In the genomic region with DNA sequence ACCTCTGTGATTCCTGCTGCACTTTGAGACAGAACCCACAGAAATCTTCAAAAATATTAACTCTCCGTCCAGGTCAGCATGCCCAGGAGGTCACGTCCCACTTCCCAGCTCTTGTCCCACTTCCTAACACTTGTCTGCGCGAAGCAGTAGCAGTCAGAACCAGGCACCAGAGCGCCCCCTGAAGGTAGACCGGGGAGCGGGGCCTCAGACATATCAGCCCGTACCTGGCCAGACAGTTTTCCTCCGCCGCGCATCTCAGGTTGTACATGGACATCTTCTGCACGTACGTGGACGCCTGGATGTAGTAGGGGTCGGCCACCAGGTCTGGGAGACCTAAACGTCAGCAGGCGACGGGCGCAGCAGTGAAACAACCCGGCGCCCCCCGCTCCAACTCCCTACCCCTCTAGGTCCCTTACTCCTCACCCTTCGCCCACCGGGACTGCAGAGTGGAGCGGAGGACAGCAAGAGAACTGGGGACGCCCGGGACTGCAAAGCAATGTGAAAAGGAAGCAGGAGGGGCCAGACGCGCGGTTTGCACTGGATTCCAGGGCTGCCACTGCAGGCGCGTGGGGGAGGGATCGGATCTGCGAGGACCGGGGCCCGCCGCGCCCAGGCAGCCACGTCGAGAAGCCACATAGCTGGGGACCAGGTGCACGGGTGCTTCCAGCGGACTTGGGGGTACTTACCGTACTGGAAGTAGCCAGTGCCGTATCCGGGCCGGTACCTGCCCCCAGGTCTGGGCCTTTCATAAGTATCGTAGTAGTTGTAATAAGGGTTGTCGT, we compare ENCODE assay signal across 8 cellular contexts. TPM values are rescaled to one million over a fixed set of nuclear protein-coding genes. Genes with fewer than 3 reads are reported as not detected.
DNase-seq lines count a peak whose midpoint lies in the region; ATAC-seq and TF ChIP-seq lines count a peak whose summit lies in the region.

No MANE protein-coding gene starts in this region.

- CTCF ChIA-PET in activated B cell treated with CpG ODN at 0.5 μM for 24 hours (lab: Charles Lee), result no interaction called here

- intact Hi-C loops in activated B cell treated with CpG ODN at 0.5 μM for 24 hours (cut with micrococcal nuclease), result no loop called here

- H3K36me3 Mint-ChIP-seq in activated B cell treated with CpG ODN at 0.5 μM for 24 hours (ENCODE audit: low read depth) (no peaks in the 10 kb centered on the region), mesothelial cell of epicardium (no peaks in the 10 kb centered on the region)

- H3K9me3 Mint-ChIP-seq in activated B cell treated with CpG ODN at 0.5 μM for 24 hours, result no peaks in the 10 kb centered on the region
- H3K9me3 Mint-ChIP-seq in mesothelial cell of epicardium, result no peaks in the 10 kb centered on the region
- H3K9me3 Mint-ChIP-seq in stimulated activated naive CD8-positive, alpha-beta T cell treated with anti-CD3 and anti-CD28 coated beads, Interleukin-15, amount 100 ng/mL, for 72 hours, result no peaks in the 10 kb centered on the region

- peaks cover 16% of the 10 kb centered on the region for H3K4me1 Mint-ChIP-seq in activated B cell treated with CpG ODN at 0.5 μM for 24 hours
- H3K4me1 Mint-ChIP-seq in mesothelial cell of epicardium, result peaks cover 22% of the 10 kb centered on the region
- peaks cover 22% of the 10 kb centered on the region for H3K4me1 Mint-ChIP-seq in stimulated activated naive CD8-positive, alpha-beta T cell treated with anti-CD3 and anti-CD28 coated beads, Interleukin-15, amount 100 ng/mL, for 72 hours

- peaks cover 52% of the 10 kb centered on the region for H3K27me3 Mint-ChIP-seq in activated B cell treated with CpG ODN at 0.5 μM for 24 hours
- H3K27me3 Mint-ChIP-seq in mesothelial cell of epicardium (ENCODE audit: low read depth), result peaks cover 42% of the 10 kb centered on the region
- H3K27me3 Mint-ChIP-seq in stimulated activated naive CD8-positive, alpha-beta T cell treated with anti-CD3 and anti-CD28 coated beads, Interleukin-15, amount 100 ng/mL, for 72 hours, result peaks cover 40% of the 10 kb centered on the region

- DNase-seq in EH (ENCODE audit: low read depth), result peak; percentile 86
- DNase-seq in GOT3 (lab: John Stamatoyannopoulos, UW), result peak; percentile 40
- DNase-seq in NCI-H1930 (lab: John Stamatoyannopoulos, UW), result peak; percentile 37 to 47
- DNase-seq in activated B cell treated with CpG ODN at 0.5 μM for 24 hours, result no peak
- DNase-seq in erythroblast (lab: John Stamatoyannopoulos, UW), result peak; percentile 61 to 77
- DNase-seq in mesothelial cell of epicardium (ENCODE audit: low spot score in 2 of 2, unreplicated experiment in 2 of 2), result peak; percentile 42 to 82
- DNase-seq in stimulated activated naive CD8-positive, alpha-beta T cell treated with anti-CD3 and anti-CD28 coated beads, Interleukin-15, amount 100 ng/mL, for 72 hours, result peak; percentile 29 to 53

- no peak for TF ChIP-seq CTCF in activated B cell treated with CpG ODN at 0.5 μM for 24 hours (IDR thresholded peaks at IDR 0.05)
- peak; percentile 64 for TF ChIP-seq CTCF in mesothelial cell of epicardium (IDR thresholded peaks at IDR 0.05; ENCODE audit: unreplicated experiment)

- peak overlapping the region; percentile 57 for H3K4me3 Mint-ChIP-seq in activated B cell treated with CpG ODN at 0.5 μM for 24 hours
- peak overlapping the region; percentile 79 for H3K4me3 Mint-ChIP-seq in mesothelial cell of epicardium
- H3K4me3 Mint-ChIP-seq in stimulated activated naive CD8-positive, alpha-beta T cell treated with anti-CD3 and anti-CD28 coated beads, Interleukin-15, amount 100 ng/mL, for 72 hours, result peak overlapping the region; percentile 90 to 95

- ATAC-seq in activated B cell treated with CpG ODN at 0.5 μM for 24 hours (ENCODE audit: low read depth) (no peak), HG03097 (IDR thresholded peaks at IDR 0.05; ENCODE audit: low FRiP score, unreplicated experiment) (no peak)
- ATAC-seq in stimulated activated naive CD8-positive, alpha-beta T cell treated with anti-CD3 and anti-CD28 coated beads, Interleukin-15, amount 100 ng/mL, for 72 hours, result peak; percentile 73

- H3K27ac Mint-ChIP-seq in activated B cell treated with CpG ODN at 0.5 μM for 24 hours, result no peak overlapping the region
- H3K27ac Mint-ChIP-seq in mesothelial cell of epicardium, result peak overlapping the region; percentile 70
- peak overlapping the region in 1 of 2 donors; percentile 37 for H3K27ac Mint-ChIP-seq in stimulated activated naive CD8-positive, alpha-beta T cell treated with anti-CD3 and anti-CD28 coated beads, Interleukin-15, amount 100 ng/mL, for 72 hours

- no peak for TF ChIP-seq POLR2A in erythroblast (IDR thresholded peaks at IDR 0.05; ENCODE audit: low read length)

- POLR2A ChIA-PET in activated B cell treated with CpG ODN at 0.5 μM for 24 hours (lab: Charles Lee), result no interaction called here

RNA-seq across cellular contexts. Expression of gene LOX, which starts 1.2 kb away (rescaled TPM):
- not detected in 2 replicates for total RNA-seq in activated B cell treated with CpG ODN at 0.5 μM for 24 hours
- total RNA-seq in mesothelial cell of epicardium, result 16.3 to 17.4 TPM (median 16.9 TPM) in 3 replicates

RNA-seq across cellular contexts. Expression of gene ZNF474, which starts 52.5 kb away (rescaled TPM):
- total RNA-seq in activated B cell treated with CpG ODN at 0.5 μM for 24 hours (0.15 TPM in 1 of 2 replicates, not detected in the other), mesothelial cell of epicardium (0.29 to 0.98 TPM (median 0.41 TPM) in 3 replicates)

Comparison
In these comparisons a context has a peak if more than half of its experiments do, and no peak if none do; other contexts are left out.
1. RNA of gene LOX, which starts 1.2 kb away (total RNA-seq): 16.3 to 17.4 TPM in mesothelial cell of epicardium; not detected in activated B cell treated with CpG ODN at 0.5 μM for 24 hours; every median in the first group is over 10 times any median in the second.
2. Peak in every context shown above with its lines, with median percentiles within 50 percentile points of each other: H3K4me3 Mint-ChIP-seq.